In the genomic region with DNA sequence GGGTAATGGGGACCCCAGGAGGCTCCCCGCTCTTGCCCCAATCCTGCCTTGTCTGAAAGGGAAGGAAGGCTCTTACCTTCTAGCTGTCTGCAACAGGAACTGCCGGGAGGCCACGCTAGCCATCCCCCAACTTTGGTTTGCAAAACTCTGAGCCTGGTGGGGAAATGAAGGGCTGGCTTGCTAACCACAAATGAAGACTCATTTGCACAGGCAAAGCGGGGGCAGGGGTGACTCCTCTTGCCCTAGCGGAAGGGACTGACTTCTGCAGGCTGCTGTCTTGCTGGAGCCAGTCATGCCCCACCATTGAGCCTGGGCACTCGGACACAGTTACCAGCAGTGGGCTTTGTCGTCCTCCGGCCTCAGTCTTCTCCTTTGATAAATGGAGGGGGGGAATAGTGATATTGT, we compare ENCODE assay signal across 9 cellular contexts. TPM values are rescaled to one million over a fixed set of nuclear protein-coding genes. Genes with fewer than 3 reads are reported as not detected.
A peak's percentile ranks its signal among the peaks of the same experiment; 100 is the strongest.
DNase-seq lines count a peak whose midpoint lies in the region; ATAC-seq and TF ChIP-seq lines count a peak whose summit lies in the region.
"Had no signal": no experiment of that assay in that cellular context is flagged by ENCODE, and none has a peak within 500 bp of the region (broad histone marks: within the 10 kb centered on the region; RNA-seq: fewer than 3 reads in every experiment).

No MANE protein-coding gene starts in this region.

- peaks cover 37% of the 10 kb centered on the region for H3K27me3 Mint-ChIP-seq in T-helper 17 cell

- peaks cover 12% of the 10 kb centered on the region for H3K4me1 Mint-ChIP-seq in T-helper 17 cell
- H3K4me1 Mint-ChIP-seq: brain had no signal

- H3K4me1 ChIP-seq in esophagus squamous epithelium = peaks cover 0 to 31% (median 0%) of the 10 kb centered on the region in 3 donors

- H3K4me3 Mint-ChIP-seq in T-helper 17 cell = no peak overlapping the region
- H3K4me3 Mint-ChIP-seq: brain had no signal

- H3K27ac ChIP-seq in esophagus squamous epithelium = peak overlapping the region in 2 of 4 donors; percentile 43 to 76

- ATAC-seq in HG03097 (IDR thresholded peaks at IDR 0.05; ENCODE audit: low FRiP score, unreplicated experiment) (peak; percentile 75), T-helper 17 cell (peak; percentile 65)

- no peaks in the 10 kb centered on the region for H3K27me3 ChIP-seq in esophagus squamous epithelium

- TF ChIP-seq POLR2A in esophagus squamous epithelium (IDR thresholded peaks at IDR 0.05) = peak in 1 of 4 donors; percentile 54

- peak; percentile 15 to 24 (median 20) for DNase-seq in stimulated activated CD4-positive, alpha-beta T cell treated with anti-CD3 and anti-CD28 coated beads, Interleukin-12 subunit alpha, Interleukin-12 subunit beta, amount 100 ng/mL, for 48 hours (ENCODE audit: low read depth in 2 of 3, low spot score in 1 of 3)
- DNase-seq in stimulated activated CD4-positive, alpha-beta T cell treated with anti-CD3 and anti-CD28 coated beads, Interleukin-12 subunit alpha, Interleukin-12 subunit beta, amount 100 ng/mL, for 4 hours = no peak
- DNase-seq in T-helper 17 cell = no peak
- peak; percentile 48 for DNase-seq in esophagus squamous epithelium (lab: John Stamatoyannopoulos, UW)
- DNase-seq in stimulated activated CD4-positive, alpha-beta T cell treated with anti-CD3 and anti-CD28 coated beads, Interleukin-4, amount 100 ng/mL, for 4 hours = peak; percentile 2 to 7
- DNase-seq in LoVo (ENCODE audit: low spot score) = no peak
- no peak for DNase-seq in NCI-H1694 treated with DMSO at 0.1 percent for 48 hours (lab: John Stamatoyannopoulos, UW)

- H3K9me3 ChIP-seq in T-helper 17 cell (ENCODE audit: control insufficient read depth, low read length, poor library complexity, severe bottlenecking) = no peaks in the 10 kb centered on the region
- no peaks in the 10 kb centered on the region for H3K9me3 ChIP-seq in esophagus squamous epithelium

- H3K27ac Mint-ChIP-seq in T-helper 17 cell = no peak overlapping the region
- H3K27ac Mint-ChIP-seq: brain had no signal

- WGBS in esophagus squamous epithelium, 2 donors = 62% methylated on average over 4 to 6 of the region's 8 CpGs

- TF ChIP-seq CTCF in esophagus squamous epithelium (IDR thresholded peaks at IDR 0.05) = peak in 2 of 6 experiments; percentile 20 to 27

- H3K36me3 Mint-ChIP-seq in T-helper 17 cell (ENCODE audit: low read depth) = no peaks in the 10 kb centered on the region
- H3K36me3 Mint-ChIP-seq: brain had no signal

- H3K36me3 ChIP-seq in esophagus squamous epithelium = no peaks in the 10 kb centered on the region

- H3K4me3 ChIP-seq in esophagus squamous epithelium = peak overlapping the region in 1 of 4 donors; percentile 18

- intact Hi-C loops in esophagus squamous epithelium (cut with DNase I) = no loop called here

RNA-seq across cellular contexts. Expression of a gene that starts 52.6 kb away (rescaled TPM):
- total RNA-seq in T-helper 17 cell = 10 to 100 TPM in 1 of 2 donors, 1 to 10 TPM in 1; 4.2 to 16.2 TPM
- 10 to 100 TPM in 2 of 4 donors, 1 to 10 TPM in 2; 5.3 to 15.8 (median 9.5) TPM for total RNA-seq in esophagus squamous epithelium

Comparison
In these comparisons a context has a peak if more than half of its experiments do, and no peak if none do; other contexts are left out.
1. DNase-seq: peak in stimulated activated CD4-positive, alpha-beta T cell treated with anti-CD3 and anti-CD28 coated beads, Interleukin-12 subunit alpha, Interleukin-12 subunit beta, amount 100 ng/mL, for 48 hours (3 of 3), esophagus squamous epithelium (single experiment) and stimulated activated CD4-positive, alpha-beta T cell treated with anti-CD3 and anti-CD28 coated beads, Interleukin-4, amount 100 ng/mL, for 4 hours (2 of 2); none in stimulated activated CD4-positive, alpha-beta T cell treated with anti-CD3 and anti-CD28 coated beads, Interleukin-12 subunit alpha, Interleukin-12 subunit beta, amount 100 ng/mL, for 4 hours (single experiment), T-helper 17 cell (0 of 3), LoVo (single experiment) and NCI-H1694 treated with DMSO at 0.1 percent for 48 hours (single experiment).